Comparison of ENCODE assay signal across 1 cellular context in the genomic region with DNA sequence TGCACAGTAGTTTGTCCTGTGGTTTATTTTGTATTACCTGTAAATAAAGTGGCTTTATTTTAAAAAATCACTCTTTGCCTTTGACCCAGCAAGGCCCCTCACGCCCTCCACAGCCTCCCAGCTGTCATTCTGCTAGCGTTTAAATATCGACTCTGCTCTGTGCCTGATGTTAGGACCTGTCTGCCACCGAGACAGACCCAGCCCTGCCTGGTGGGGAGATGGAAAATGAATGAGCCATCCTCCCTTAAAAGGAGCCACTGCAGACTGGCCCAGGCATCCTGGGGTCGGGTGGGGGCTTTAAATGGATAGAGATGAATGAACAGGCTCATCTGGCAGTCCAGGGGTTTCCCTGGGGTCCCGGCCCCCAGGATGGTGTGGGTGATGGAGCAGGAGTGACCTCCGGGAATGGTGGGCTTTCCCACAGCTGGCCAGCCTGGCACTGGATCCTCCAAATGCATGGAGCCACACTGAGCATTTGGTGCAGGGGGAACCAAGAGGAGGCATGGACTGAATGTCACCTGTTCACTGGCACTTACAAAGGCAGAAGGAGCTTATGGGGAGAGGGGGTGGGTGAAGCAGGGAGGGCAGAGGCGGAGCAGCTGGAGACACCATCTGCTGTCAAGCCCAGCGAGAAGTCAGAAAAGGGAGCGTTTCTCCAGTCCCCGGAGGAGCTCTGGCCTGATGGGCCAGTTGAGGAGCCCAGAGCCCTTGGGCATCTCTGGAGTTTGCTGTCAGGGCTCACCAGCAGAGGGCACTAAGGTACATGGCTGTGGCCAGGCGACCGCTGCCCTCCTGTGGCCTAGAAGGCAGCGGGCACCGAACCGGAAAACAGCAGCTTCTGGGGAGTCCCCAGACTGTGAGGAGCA.
TF ChIP-seq lines count a peak whose summit lies in the region.

No MANE protein-coding gene starts in this region.

TF ChIP-seq in SK-N-SH, 30 proteins besides CTCF, POLR2A, EP300 and RAD21 (continued from another document):
- TF ChIP-seq, protein P1, sequence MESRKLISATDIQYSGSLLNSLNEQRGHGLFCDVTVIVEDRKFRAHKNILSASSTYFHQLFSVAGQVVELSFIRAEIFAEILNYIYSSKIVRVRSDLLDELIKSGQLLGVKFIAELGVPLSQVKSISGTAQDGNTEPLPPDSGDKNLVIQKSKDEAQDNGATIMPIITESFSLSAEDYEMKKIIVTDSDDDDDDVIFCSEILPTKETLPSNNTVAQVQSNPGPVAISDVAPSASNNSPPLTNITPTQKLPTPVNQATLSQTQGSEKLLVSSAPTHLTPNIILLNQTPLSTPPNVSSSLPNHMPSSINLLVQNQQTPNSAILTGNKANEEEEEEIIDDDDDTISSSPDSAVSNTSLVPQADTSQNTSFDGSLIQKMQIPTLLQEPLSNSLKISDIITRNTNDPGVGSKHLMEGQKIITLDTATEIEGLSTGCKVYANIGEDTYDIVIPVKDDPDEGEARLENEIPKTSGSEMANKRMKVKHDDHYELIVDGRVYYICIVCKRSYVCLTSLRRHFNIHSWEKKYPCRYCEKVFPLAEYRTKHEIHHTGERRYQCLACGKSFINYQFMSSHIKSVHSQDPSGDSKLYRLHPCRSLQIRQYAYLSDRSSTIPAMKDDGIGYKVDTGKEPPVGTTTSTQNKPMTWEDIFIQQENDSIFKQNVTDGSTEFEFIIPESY (IDR thresholded peaks at IDR 0.05; ENCODE audit: borderline replicate concordance, low read depth), result no peak
